Comparison of ENCODE assay signal across 2 cellular contexts in the genomic region with DNA sequence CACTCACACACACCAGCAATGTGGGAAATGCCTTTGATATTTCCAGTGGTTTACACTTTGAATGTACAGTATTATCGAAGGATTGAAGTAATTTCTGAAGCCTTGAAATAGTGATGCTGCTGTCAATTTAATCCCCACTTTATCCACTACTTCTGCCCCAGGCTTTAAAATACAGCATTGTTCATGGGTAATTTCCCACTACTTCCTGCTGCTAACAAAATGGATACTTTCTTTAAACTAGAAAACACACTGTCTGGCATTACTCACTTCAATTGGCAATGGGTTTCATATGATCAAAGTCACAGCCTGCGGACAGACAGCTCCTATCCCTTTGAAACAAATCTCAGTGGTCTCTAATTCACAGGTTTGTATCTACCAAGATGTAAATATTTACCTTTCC.
TF ChIP-seq lines count a peak whose summit lies in the region.

No MANE protein-coding gene starts in this region.

TF ChIP-seq in IMR-90, 13 proteins besides CTCF, POLR2A, EP300 and RAD21 (continued from another document):
- no peak for TF ChIP-seq ELK1 (IDR thresholded peaks at IDR 0.05; ENCODE audit: borderline replicate concordance, low read depth, low read length)
- TF ChIP-seq RCOR1 (IDR thresholded peaks at IDR 0.05; ENCODE audit: insufficient replicate concordance, low read length) = no peak
- TF ChIP-seq MAZ (IDR thresholded peaks at IDR 0.05; ENCODE audit: borderline replicate concordance, low read depth, low read length) = no peak
- no peak for TF ChIP-seq CHD1 (IDR thresholded peaks at IDR 0.05; ENCODE audit: low read depth, low read length)
- TF ChIP-seq MAFK (IDR thresholded peaks at IDR 0.05; ENCODE audit: low read depth, low read length) = no peak
- no peak for TF ChIP-seq RFX5 (IDR thresholded peaks at IDR 0.05; ENCODE audit: low read depth, low read length)
- no peak for TF ChIP-seq NFE2L2 (IDR thresholded peaks at IDR 0.05; ENCODE audit: low read depth, low read length)
- no peak for TF ChIP-seq BHLHE40 (IDR thresholded peaks at IDR 0.05; ENCODE audit: low read depth, low read length)
- TF ChIP-seq USF2 (IDR thresholded peaks at IDR 0.05; ENCODE audit: low read depth, low read length) = no peak
- no peak for TF ChIP-seq CEBPB (IDR thresholded peaks at IDR 0.05; ENCODE audit: low read depth, low read length)
- no peak for TF ChIP-seq MXI1 (IDR thresholded peaks at IDR 0.05; ENCODE audit: borderline replicate concordance, low read depth, low read length)
- TF ChIP-seq FOS (IDR thresholded peaks at IDR 0.05; ENCODE audit: low read depth, low read length) = no peak

TF ChIP-seq in neural cell, 6 proteins besides CTCF, POLR2A, EP300 and RAD21 (continued from another document):
- TF ChIP-seq, protein P1, sequence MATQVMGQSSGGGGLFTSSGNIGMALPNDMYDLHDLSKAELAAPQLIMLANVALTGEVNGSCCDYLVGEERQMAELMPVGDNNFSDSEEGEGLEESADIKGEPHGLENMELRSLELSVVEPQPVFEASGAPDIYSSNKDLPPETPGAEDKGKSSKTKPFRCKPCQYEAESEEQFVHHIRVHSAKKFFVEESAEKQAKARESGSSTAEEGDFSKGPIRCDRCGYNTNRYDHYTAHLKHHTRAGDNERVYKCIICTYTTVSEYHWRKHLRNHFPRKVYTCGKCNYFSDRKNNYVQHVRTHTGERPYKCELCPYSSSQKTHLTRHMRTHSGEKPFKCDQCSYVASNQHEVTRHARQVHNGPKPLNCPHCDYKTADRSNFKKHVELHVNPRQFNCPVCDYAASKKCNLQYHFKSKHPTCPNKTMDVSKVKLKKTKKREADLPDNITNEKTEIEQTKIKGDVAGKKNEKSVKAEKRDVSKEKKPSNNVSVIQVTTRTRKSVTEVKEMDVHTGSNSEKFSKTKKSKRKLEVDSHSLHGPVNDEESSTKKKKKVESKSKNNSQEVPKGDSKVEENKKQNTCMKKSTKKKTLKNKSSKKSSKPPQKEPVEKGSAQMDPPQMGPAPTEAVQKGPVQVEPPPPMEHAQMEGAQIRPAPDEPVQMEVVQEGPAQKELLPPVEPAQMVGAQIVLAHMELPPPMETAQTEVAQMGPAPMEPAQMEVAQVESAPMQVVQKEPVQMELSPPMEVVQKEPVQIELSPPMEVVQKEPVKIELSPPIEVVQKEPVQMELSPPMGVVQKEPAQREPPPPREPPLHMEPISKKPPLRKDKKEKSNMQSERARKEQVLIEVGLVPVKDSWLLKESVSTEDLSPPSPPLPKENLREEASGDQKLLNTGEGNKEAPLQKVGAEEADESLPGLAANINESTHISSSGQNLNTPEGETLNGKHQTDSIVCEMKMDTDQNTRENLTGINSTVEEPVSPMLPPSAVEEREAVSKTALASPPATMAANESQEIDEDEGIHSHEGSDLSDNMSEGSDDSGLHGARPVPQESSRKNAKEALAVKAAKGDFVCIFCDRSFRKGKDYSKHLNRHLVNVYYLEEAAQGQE (IDR thresholded peaks at IDR 0.05; ENCODE audit: borderline replicate concordance) = no peak
